Comparison of ENCODE assay signal across 2 cellular contexts in genomic region chr1:15288173-15288926, GRCh38.
TF ChIP-seq lines count a peak whose summit lies in the region.

No MANE protein-coding gene starts in this region.

TF ChIP-seq in K562, 482 proteins besides CTCF, POLR2A, EP300 and RAD21 (continued from another document):
- TF ChIP-seq GTF2F1 (IDR thresholded peaks at IDR 0.05; ENCODE audit: low read depth, low read length) (no peak), MAFF (IDR thresholded peaks at IDR 0.05; ENCODE audit: low read length) (peak; percentile 62), MAFG (tag; conservative IDR thresholded peaks at IDR 0.05) (0 out of 2 replicates have a peak, but pooled peaks have one; percentile 34), SMAD4 (CRISPR knock-in tag; conservative IDR thresholded peaks at IDR 0.05) (0 out of 2 replicates have a peak, but pooled peaks have one; percentile 3), ZNF551 (CRISPR knock-in tag; IDR thresholded peaks at IDR 0.05) (no peak), C11orf30 (IDR thresholded peaks at IDR 0.05; ENCODE audit: low read depth) (peak; percentile 63; the same call in 1 of the 2 replicates)

TF ChIP-seq in neural cell, 6 proteins besides CTCF, POLR2A, EP300 and RAD21:
- TF ChIP-seq, protein P1, sequence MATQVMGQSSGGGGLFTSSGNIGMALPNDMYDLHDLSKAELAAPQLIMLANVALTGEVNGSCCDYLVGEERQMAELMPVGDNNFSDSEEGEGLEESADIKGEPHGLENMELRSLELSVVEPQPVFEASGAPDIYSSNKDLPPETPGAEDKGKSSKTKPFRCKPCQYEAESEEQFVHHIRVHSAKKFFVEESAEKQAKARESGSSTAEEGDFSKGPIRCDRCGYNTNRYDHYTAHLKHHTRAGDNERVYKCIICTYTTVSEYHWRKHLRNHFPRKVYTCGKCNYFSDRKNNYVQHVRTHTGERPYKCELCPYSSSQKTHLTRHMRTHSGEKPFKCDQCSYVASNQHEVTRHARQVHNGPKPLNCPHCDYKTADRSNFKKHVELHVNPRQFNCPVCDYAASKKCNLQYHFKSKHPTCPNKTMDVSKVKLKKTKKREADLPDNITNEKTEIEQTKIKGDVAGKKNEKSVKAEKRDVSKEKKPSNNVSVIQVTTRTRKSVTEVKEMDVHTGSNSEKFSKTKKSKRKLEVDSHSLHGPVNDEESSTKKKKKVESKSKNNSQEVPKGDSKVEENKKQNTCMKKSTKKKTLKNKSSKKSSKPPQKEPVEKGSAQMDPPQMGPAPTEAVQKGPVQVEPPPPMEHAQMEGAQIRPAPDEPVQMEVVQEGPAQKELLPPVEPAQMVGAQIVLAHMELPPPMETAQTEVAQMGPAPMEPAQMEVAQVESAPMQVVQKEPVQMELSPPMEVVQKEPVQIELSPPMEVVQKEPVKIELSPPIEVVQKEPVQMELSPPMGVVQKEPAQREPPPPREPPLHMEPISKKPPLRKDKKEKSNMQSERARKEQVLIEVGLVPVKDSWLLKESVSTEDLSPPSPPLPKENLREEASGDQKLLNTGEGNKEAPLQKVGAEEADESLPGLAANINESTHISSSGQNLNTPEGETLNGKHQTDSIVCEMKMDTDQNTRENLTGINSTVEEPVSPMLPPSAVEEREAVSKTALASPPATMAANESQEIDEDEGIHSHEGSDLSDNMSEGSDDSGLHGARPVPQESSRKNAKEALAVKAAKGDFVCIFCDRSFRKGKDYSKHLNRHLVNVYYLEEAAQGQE (IDR thresholded peaks at IDR 0.05; ENCODE audit: borderline replicate concordance) = no peak
- TF ChIP-seq MXI1 (conservative IDR thresholded peaks at IDR 0.05; ENCODE audit: poor library complexity, severe bottlenecking) (no peak), EZH2 (IDR thresholded peaks at IDR 0.05; ENCODE audit: borderline replicate concordance, insufficient read depth, low read length, poor library complexity, severe bottlenecking) (no peak)
